8 cellular contexts compared by ENCODE assay signal in the genomic region with DNA sequence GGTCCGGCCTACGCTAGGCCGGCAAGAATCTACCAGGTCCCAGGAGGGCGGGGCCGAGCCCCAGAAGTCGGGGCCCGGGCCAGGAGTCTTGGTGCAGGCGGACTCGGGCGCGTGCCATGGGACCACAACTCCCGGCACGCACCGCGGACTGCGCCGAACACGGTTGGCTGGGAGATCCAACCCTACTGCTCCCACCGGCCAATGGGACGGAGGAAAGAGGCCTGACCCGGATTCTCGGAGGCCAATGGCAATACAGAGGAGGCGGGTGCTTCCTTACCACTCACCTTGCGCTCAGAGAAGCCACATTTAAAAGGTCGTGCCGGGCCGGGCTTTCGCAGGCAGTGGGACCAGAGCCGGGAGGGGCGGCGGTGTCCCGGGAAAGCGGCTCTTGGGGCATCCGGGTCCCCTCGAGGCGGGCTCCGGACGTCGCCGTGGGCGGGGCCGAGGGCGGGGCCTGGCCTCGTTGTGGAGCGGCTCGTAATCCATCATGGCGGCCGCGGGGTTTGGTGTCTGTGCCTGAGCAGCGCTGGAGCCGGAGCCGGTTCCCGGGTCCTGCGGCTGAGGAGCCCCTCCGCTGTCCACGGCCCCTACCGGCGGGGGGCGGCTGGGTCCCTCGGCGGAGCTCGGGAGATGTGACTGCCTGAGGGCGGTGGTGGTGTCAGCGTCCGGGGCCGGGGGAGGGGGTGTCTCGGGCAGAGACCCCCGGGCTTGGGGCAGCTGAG. TPM values are rescaled to one million over a fixed set of nuclear protein-coding genes. Genes with fewer than 3 reads are reported as not detected.
DNase-seq lines count a peak whose midpoint lies in the region; ATAC-seq, FAIRE-seq and TF ChIP-seq lines count a peak whose summit lies in the region.

No MANE protein-coding gene starts in this region.

- POLR2A ChIA-PET in HepG2 (lab: Yijun Ruan, JAX), result interaction anchor here (1.0 to 1.4 kb wide), 4 partner anchors 12 to 18 kb away, joined by 3 to 4 read pairs (median 3); no protein-coding TSS in a partner anchor

- BruUV-seq in HepG2 (replicated peaks; lab: Mats Ljungman, UMichigan), result no TSS peak

- DNase-seq in NCI-H69 (lab: John Stamatoyannopoulos, UW) (peak; percentile 99), dermis blood vessel endothelial cell (peak; percentile 98), HepG2 (ENCODE audit: low spot score) (peak; percentile 95)
- DNase-seq in activated CD4-positive, alpha-beta T cell treated with anti-CD3 and anti-CD28 coated beads, Interleukin-2, amount 50 U/mL, for 24 hours (ENCODE audit: low read depth in 1 of 2, low spot score in 1 of 2), result peak; percentile 89 to 97
- DNase-seq in stimulated activated CD4-positive, alpha-beta T cell treated with anti-CD3 and anti-CD28 coated beads, Interleukin-2, amount 100 ng/mL, for 48 hours, result peak; percentile 90 to 91

- WGBS in HepG2 (ENCODE audit: low lambda C conversion rate), result 3% methylated on average over 7 of the region's 68 CpGs

- H3K79me2 ChIP-seq in HepG2 (ENCODE audit: insufficient read depth, low read length), result peaks cover 37% of the 10 kb centered on the region

- TF ChIP-seq EP300 in HepG2 (IDR thresholded peaks at IDR 0.05; ENCODE audit: low read depth in 2 of 2, low read length in 2 of 2), result no peak
- TF ChIP-seq EP300 in HepG2 (CRISPR knock-in tag; IDR thresholded peaks at IDR 0.05; ENCODE audit: borderline replicate concordance), result no peak

- H3K4me3 ChIP-seq in HepG2 (replicated peaks in 1 of 3; ENCODE audit: insufficient read depth in 1 of 3, low read depth in 2 of 3, low read length in 3 of 3), result peak overlapping the region; percentile 91 to 95 (median 92)

- intact Hi-C loops in HepG2 (cut with micrococcal nuclease; ENCODE audit: unreplicated experiment), result loop anchor here (10.0 kb wide), 1 partner anchor 122 kb away; a partner anchor contains a TSS

- peak overlapping the region; percentile 96 for H3K27ac ChIP-seq in C4-2B
- H3K27ac ChIP-seq in HepG2 (ENCODE audit: extremely low read length, insufficient read depth, low read length), result peak overlapping the region; percentile 96

- H3K9ac ChIP-seq in HepG2 (ENCODE audit: insufficient read depth, low read depth, low read length), result peak overlapping the region; percentile 87

- in situ Hi-C loops in HepG2 (cut with HindIII; ENCODE audit: extremely low pct_ligation_motif_present, low pct_unique_long_range_greater_than_20kb), result loop anchor here (5.0 to 10.0 kb wide), 2 partner anchors 150 to 282 kb away; no protein-coding TSS in a partner anchor

- peak in 1 of 2 experiments; percentile 89 for TF ChIP-seq POLR2A in HepG2 (IDR thresholded peaks at IDR 0.05; ENCODE audit: insufficient read depth in 1 of 2, low read depth in 2 of 2, low read length in 2 of 2)

- no peaks in the 10 kb centered on the region; a peak in 1 of 5 replicates for H3K27me3 ChIP-seq in HepG2 (ENCODE audit: control insufficient read depth in 1 of 2, insufficient read depth in 2 of 2, low read length in 2 of 2)

- ATAC-seq in GM19372 (IDR thresholded peaks at IDR 0.05; ENCODE audit: low read depth, unreplicated experiment) (peak; percentile 94), HG03521 (IDR thresholded peaks at IDR 0.05; ENCODE audit: unreplicated experiment) (peak; percentile 95), HepG2 (peak; percentile 98)

- no peaks in the 10 kb centered on the region for H3K9me3 ChIP-seq in HepG2 (ENCODE audit: low read length)

- peak overlapping the region; percentile 85 for H3K4me2 ChIP-seq in HepG2 (ENCODE audit: low read depth, low read length)

- FAIRE-seq in HepG2 (lab: Jason Lieb, UNC), result peak; percentile 70

- peaks cover 26% of the 10 kb centered on the region for H3K4me1 ChIP-seq in HepG2 (ENCODE audit: insufficient read depth, low read length)

- H4K20me1 ChIP-seq in HepG2 (ENCODE audit: insufficient read depth, low read length), result peaks cover 13% of the 10 kb centered on the region; the same call in 1 of the 2 replicates

- CTCF ChIA-PET in HepG2 (lab: Yijun Ruan, JAX; ENCODE audit: low intra/inter-chr PET ratio, low total read pairs), result no interaction called here

- H3K36me3 ChIP-seq in HepG2 (replicated peaks in 1 of 2; ENCODE audit: control insufficient read depth in 1 of 2, insufficient read depth in 2 of 2, low read length in 2 of 2), result no peaks in the 10 kb centered on the region

- TF ChIP-seq RAD21 in HepG2 (CRISPR knock-in tag; IDR thresholded peaks at IDR 0.05), result 0 out of 2 replicates have a peak, but pooled peaks have one; percentile 7

- TF ChIP-seq CTCF in C4-2B (conservative IDR thresholded peaks at IDR 0.05) (no peak), HepG2 (CRISPR knock-in tag; IDR thresholded peaks at IDR 0.05) (no peak)

- peak overlapping the region; percentile 35 for H2AFZ ChIP-seq in HepG2 (ENCODE audit: low read length)

TF ChIP-seq in HepG2, 621 proteins besides CTCF, POLR2A, EP300 and RAD21 (continues in another document):
- TF ChIP-seq ZNF709 (CRISPR knock-in tag; IDR thresholded peaks at IDR 0.05), result 0 out of 2 replicates have a peak, but pooled peaks have one; percentile 15
- TF ChIP-seq SMC3 (IDR thresholded peaks at IDR 0.05; ENCODE audit: low read length), result no peak
- TF ChIP-seq LCORL (IDR thresholded peaks at IDR 0.05), result no peak
- peak; percentile 53; the same call in 1 of the 2 replicates for TF ChIP-seq LCORL (CRISPR knock-in tag; IDR thresholded peaks at IDR 0.05)
- TF ChIP-seq, protein P1, sequence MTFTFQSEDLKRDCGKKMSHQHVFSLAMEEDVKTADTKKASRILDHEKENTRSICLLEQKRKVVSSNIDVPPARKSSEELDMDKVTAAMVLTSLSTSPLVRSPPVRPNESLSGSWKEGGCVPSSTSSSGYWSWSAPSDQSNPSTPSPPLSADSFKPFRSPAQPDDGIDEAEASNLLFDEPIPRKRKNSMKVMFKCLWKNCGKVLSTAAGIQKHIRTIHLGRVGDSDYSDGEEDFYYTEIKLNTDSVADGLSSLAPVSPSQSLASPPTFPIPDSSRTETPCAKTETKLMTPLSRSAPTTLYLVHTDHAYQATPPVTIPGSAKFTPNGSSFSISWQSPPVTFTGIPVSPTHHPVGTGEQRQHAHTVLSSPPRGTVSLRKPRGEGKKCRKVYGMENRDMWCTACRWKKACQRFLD (CRISPR knock-in tag; IDR thresholded peaks at IDR 0.05; ENCODE audit: borderline replicate concordance), result peak; percentile 39; the same call in 1 of the 2 replicates
- no peak for TF ChIP-seq REL (CRISPR knock-in tag; conservative IDR thresholded peaks at IDR 0.05)

RNA-seq across cellular contexts. Expression of a gene that starts 19.1 kb away (rescaled TPM):
- total RNA-seq in dermis blood vessel endothelial cell (31.9 and 33.5 TPM in 2 replicates), HepG2 (2016; rRNA removed; fragmentation: Illumina TruSeq; extraction: Trizol) (63.8 and 74.2 TPM in 2 replicates)
- total RNA-seq in HepG2 (2016; cell fraction: cytosol; rRNA removed; fragmentation: Illumina TruSeq; extraction: Trizol; ENCODE audit: low read depth), result 12.8 and 14.5 TPM in 2 replicates
- 68.2 and 72.7 TPM in 2 replicates for total RNA-seq in HepG2 (2016; cell fraction: insoluble cytoplasmic fraction; rRNA removed; fragmentation: Illumina TruSeq; extraction: Trizol)
- 20.9 and 24.0 TPM in 2 replicates for total RNA-seq in HepG2 (2016; cell fraction: membrane; rRNA removed; fragmentation: Illumina TruSeq; extraction: Trizol)
- total RNA-seq in HepG2 (2016; cell fraction: nucleus; rRNA removed; fragmentation: Illumina TruSeq; extraction: Trizol), result 62.3 and 62.8 TPM in 2 replicates
- polyA plus RNA-seq in HepG2 (2011; rRNA removed), result 24.9 and 27.5 TPM in 2 replicates
- polyA plus RNA-seq in HepG2 (2011; cell fraction: cytosol; rRNA removed), result 17.0 and 21.5 TPM in 2 replicates
- 39.4 and 40.1 TPM in 2 replicates for polyA plus RNA-seq in HepG2 (2011; cell fraction: nucleus; rRNA removed)
- 14.9 and 20.3 TPM in 2 replicates for polyA plus RNA-seq in HepG2 (2012)
- 5.0 TPM in 2 replicates for polyA plus RNA-seq in HepG2 (2016; cell fraction: cytosol; fragmentation: Illumina TruSeq; extraction: Trizol; ENCODE audit: low read depth)
- 55.4 and 66.7 TPM in 2 replicates for polyA plus RNA-seq in HepG2 (2016; cell fraction: insoluble cytoplasmic fraction; fragmentation: Illumina TruSeq; extraction: Trizol; ENCODE audit: low read depth)
- polyA plus RNA-seq in HepG2 (2016; cell fraction: membrane; fragmentation: Illumina TruSeq; extraction: Trizol; ENCODE audit: low read depth), result 9.3 and 9.6 TPM in 2 replicates
- 97.7 and 110 TPM in 2 replicates for polyA plus RNA-seq in HepG2 (2016; cell fraction: nucleus; fragmentation: Illumina TruSeq; extraction: Trizol; ENCODE audit: insufficient read depth, low read depth)
- polyA minus RNA-seq in HepG2 (2011; rRNA and poly(A)+ RNA removed; ENCODE audit: low replicate concordance), result 28.7 and 165 TPM in 2 replicates
- 21.2 and 31.5 TPM in 2 replicates for polyA minus RNA-seq in HepG2 (2011; cell fraction: cytosol; rRNA and poly(A)+ RNA removed)
- polyA minus RNA-seq in HepG2 (2011; cell fraction: nucleus; rRNA and poly(A)+ RNA removed), result 51.8 and 52.0 TPM in 2 replicates

RNA-seq across cellular contexts. Expression of a gene that starts 48.3 kb away (rescaled TPM):
- total RNA-seq in dermis blood vessel endothelial cell (not detected in 2 replicates), HepG2 (2016; rRNA removed; fragmentation: Illumina TruSeq; extraction: Trizol) (0.04 TPM in 1 of 2 replicates, not detected in the other)
- not detected in 2 replicates for total RNA-seq in HepG2 (2016; cell fraction: cytosol; rRNA removed; fragmentation: Illumina TruSeq; extraction: Trizol; ENCODE audit: low read depth)
- total RNA-seq in HepG2 (2016; cell fraction: insoluble cytoplasmic fraction; rRNA removed; fragmentation: Illumina TruSeq; extraction: Trizol), result 0.09 TPM in 1 of 2 replicates, not detected in the other
- 0.15 TPM in 1 of 2 replicates, not detected in the other for total RNA-seq in HepG2 (2016; cell fraction: membrane; rRNA removed; fragmentation: Illumina TruSeq; extraction: Trizol)
- not detected in 2 replicates for total RNA-seq in HepG2 (2016; cell fraction: nucleus; rRNA removed; fragmentation: Illumina TruSeq; extraction: Trizol)
- polyA plus RNA-seq in HepG2 (2011; rRNA removed), result 0.07 and 0.08 TPM in 2 replicates
- 0.08 and 0.12 TPM in 2 replicates for polyA plus RNA-seq in HepG2 (2011; cell fraction: cytosol; rRNA removed)
- polyA plus RNA-seq in HepG2 (2011; cell fraction: nucleus; rRNA removed), result 0.13 and 0.19 TPM in 2 replicates
- polyA plus RNA-seq in HepG2 (2012), result 0.17 and 0.27 TPM in 2 replicates
- polyA plus RNA-seq in HepG2 (2016; cell fraction: cytosol; fragmentation: Illumina TruSeq; extraction: Trizol; ENCODE audit: low read depth), result 0.08 and 0.09 TPM in 2 replicates
- 0.12 and 0.42 TPM in 2 replicates for polyA plus RNA-seq in HepG2 (2016; cell fraction: insoluble cytoplasmic fraction; fragmentation: Illumina TruSeq; extraction: Trizol; ENCODE audit: low read depth)
- polyA plus RNA-seq in HepG2 (2016; cell fraction: membrane; fragmentation: Illumina TruSeq; extraction: Trizol; ENCODE audit: low read depth), result 0.09 and 0.16 TPM in 2 replicates
- 0.24 and 0.30 TPM in 2 replicates for polyA plus RNA-seq in HepG2 (2016; cell fraction: nucleus; fragmentation: Illumina TruSeq; extraction: Trizol; ENCODE audit: insufficient read depth, low read depth)
- 0.12 and 0.40 TPM in 2 replicates for polyA minus RNA-seq in HepG2 (2011; rRNA and poly(A)+ RNA removed; ENCODE audit: low replicate concordance)
- not detected in 2 replicates for polyA minus RNA-seq in HepG2 (2011; cell fraction: cytosol; rRNA and poly(A)+ RNA removed)
- not detected in 2 replicates for polyA minus RNA-seq in HepG2 (2011; cell fraction: nucleus; rRNA and poly(A)+ RNA removed)

Comparison
In these comparisons a context has a peak if more than half of its experiments do, and no peak if none do; other contexts are left out.
1. Peak in every context shown above with its lines: DNase-seq, ATAC-seq, H3K4me3 ChIP-seq and H3K27ac ChIP-seq.